ENCODE assay signal across 8 cellular contexts in the genomic region with DNA sequence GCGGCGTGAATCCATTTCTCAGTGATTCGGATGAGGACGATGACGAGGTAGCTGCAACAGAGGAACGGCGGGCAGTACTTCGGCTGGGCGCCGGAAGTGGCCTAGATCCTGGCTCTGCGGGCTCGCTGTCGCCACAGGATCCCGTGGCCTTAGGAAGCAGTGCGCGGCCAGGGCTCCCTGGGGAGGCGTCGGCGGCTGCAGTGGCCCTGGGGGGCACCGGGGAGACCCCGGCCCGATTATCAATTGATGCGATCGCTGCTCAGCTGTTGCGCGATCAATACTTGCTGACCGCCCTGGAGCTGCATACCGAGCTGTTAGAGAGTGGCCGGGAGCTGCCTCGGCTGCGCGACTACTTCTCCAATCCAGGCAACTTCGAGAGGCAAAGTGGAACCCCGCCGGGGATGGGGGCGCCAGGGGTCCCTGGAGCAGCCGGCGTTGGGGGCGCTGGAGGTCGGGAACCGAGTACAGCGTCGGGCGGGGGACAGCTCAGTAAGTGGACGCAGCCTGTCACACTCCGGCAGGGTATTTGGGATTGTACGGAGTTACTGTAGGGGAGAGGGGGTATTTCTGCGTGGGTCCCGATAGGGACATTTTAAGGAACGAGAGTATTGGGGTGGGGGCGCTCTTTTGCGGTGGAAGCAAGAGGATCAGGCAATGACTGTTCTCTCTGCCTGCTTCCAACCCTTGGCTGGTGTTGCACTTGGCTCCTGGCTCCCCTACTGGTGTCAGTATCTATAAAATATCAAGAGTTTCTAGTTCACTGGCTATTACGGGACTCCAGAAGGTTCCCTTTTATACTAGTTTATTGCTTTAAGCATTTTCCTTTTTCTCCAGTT. TPM values are rescaled to one million over a fixed set of nuclear protein-coding genes. Genes with fewer than 3 reads are reported as not detected.
DNase-seq lines count a peak whose midpoint lies in the region; ATAC-seq and TF ChIP-seq lines count a peak whose summit lies in the region.

No MANE protein-coding gene starts in this region.

- ATAC-seq in GM18907 (IDR thresholded peaks at IDR 0.05; ENCODE audit: unreplicated experiment), result peak; percentile 9

- no peaks in the 10 kb centered on the region for H3K27me3 ChIP-seq in BE2C
- no peaks in the 10 kb centered on the region for H3K27me3 ChIP-seq in layer of hippocampus (ENCODE audit: control insufficient read depth, insufficient read depth, low read length)

- peak overlapping the region; percentile 78 for H3K4me3 ChIP-seq in BE2C (ENCODE audit: low read depth, low read length)

- peak; percentile 9 for DNase-seq in BE2C
- DNase-seq in T-helper 2 cell, result peak in 3 of 5 experiments; percentile 2 to 54 (median 10)
- DNase-seq in cerebellar cortex (ENCODE audit: low spot score), result peak; percentile 32
- peak; percentile 24 to 26 for DNase-seq in stimulated activated CD4-positive, alpha-beta T cell treated with anti-CD3 and anti-CD28 coated beads, Interleukin-2, amount 100 ng/mL, for 24 hours
- DNase-seq in NCI-H2029 treated with DMSO at 0.1 percent for 48 hours (lab: John Stamatoyannopoulos, UW), result no peak

- H3K4me1 ChIP-seq in BE2C, result no peaks in the 10 kb centered on the region

- H3K27ac ChIP-seq in KOPT-K1 (ENCODE audit: low read depth, low read length, poor library complexity, severe bottlenecking), result peak overlapping the region; percentile 88
- peak overlapping the region; percentile 87 for H3K27ac ChIP-seq in layer of hippocampus (ENCODE audit: low read depth, low read length)

- H3K9me3 ChIP-seq in BE2C (no peaks in the 10 kb centered on the region), KOPT-K1 (ENCODE audit: insufficient read depth, low read length, poor library complexity, severe bottlenecking) (peaks cover 8% of the 10 kb centered on the region)

- TF ChIP-seq CTCF in BE2C (IDR thresholded peaks at IDR 0.05; ENCODE audit: low read depth, low read length), result peak; percentile 6; the same call in 1 of the 2 replicates

- no peaks in the 10 kb centered on the region for H3K36me3 ChIP-seq in BE2C
- H3K36me3 ChIP-seq in KOPT-K1 (ENCODE audit: insufficient read depth, low read length), result peaks cover 12% of the 10 kb centered on the region; the same call in 1 of the 2 replicates

RNA-seq across cellular contexts. Expression of gene RELCH, which starts 0.7 kb away (rescaled TPM):
- 4.0 TPM for polyA plus RNA-seq in BE2C (2012; ENCODE audit: insufficient read depth, insufficient read length, low read depth)

RNA-seq across cellular contexts. Expression of gene PIGN, which starts 0.9 kb away (rescaled TPM):
- polyA plus RNA-seq in BE2C (2012; ENCODE audit: insufficient read depth, insufficient read length, low read depth), result 1.3 TPM
